ENCODE assay signal across 18 cellular contexts in the genomic region with DNA sequence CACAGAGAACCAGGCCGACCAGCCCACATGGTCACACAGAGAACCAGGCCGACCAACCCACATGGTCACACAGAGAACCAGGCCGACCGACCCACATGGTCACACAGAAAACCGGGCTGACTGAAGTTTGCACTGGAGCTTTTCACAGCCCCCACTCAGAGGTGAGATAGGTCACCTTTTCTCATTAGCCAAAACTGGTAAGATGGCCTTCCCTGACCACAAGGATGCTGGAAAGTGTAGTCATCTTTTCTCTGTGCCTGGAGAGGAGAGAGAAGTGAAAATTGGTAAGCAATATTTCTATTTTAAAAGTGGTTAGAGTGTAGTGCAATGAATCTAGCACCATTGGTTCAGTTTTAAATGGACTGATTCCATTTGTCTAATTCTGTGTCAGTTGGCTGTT.
DNase-seq lines count a peak whose midpoint lies in the region; ATAC-seq, FAIRE-seq and TF ChIP-seq lines count a peak whose summit lies in the region.
"Had no signal": no experiment of that assay in that cellular context is flagged by ENCODE, and none has a peak within 500 bp of the region (broad histone marks: within the 10 kb centered on the region; RNA-seq: fewer than 3 reads in every experiment).

No MANE protein-coding gene starts in this region.

- CTCF ChIA-PET in HepG2 (lab: Yijun Ruan, JAX; ENCODE audit: low intra/inter-chr PET ratio, low total read pairs) = no interaction called here
- CTCF ChIA-PET in endothelial cell of umbilical vein (lab: Charles Lee) = no interaction called here

- H3K79me2 ChIP-seq in HepG2 (ENCODE audit: insufficient read depth, low read length) (peaks cover 39% of the 10 kb centered on the region), OCI-LY3 (ENCODE audit: low read length) (peaks cover 85% of the 10 kb centered on the region), endothelial cell of umbilical vein (ENCODE audit: control insufficient read depth, insufficient read depth, low read length) (no peaks in the 10 kb centered on the region)

- H3K27ac ChIP-seq in HepG2 (ENCODE audit: extremely low read length, insufficient read depth, low read length) (no peak overlapping the region), right lobe of liver (no peak overlapping the region), OCI-LY3 (ENCODE audit: low read length) (peak overlapping the region; percentile 10; the same call in 1 of the 2 replicates), endothelial cell of umbilical vein (ENCODE audit: insufficient read depth, low read depth, low read length) (peak overlapping the region; percentile 99), upper lobe of left lung (peak overlapping the region in 3 of 4 donors; percentile 31 to 46 (median 41))
- H3K27ac ChIP-seq: KMS-11, SK-N-MC had no signal

- dilution Hi-C loops in endothelial cell of umbilical vein (cut with MboI; ENCODE audit: extremely low pct_ligation_motif_present, low sequenced_read_pairs) = no loop called here

- peaks cover 4 to 13% of the 10 kb centered on the region in 2 experiments; a peak in 4 of 5 replicates for H3K36me3 ChIP-seq in HepG2 (replicated peaks in 1 of 2; ENCODE audit: control insufficient read depth in 1 of 2, insufficient read depth in 2 of 2, low read length in 2 of 2)
- no peaks in the 10 kb centered on the region for H3K36me3 ChIP-seq in right lobe of liver
- peaks cover 12% of the 10 kb centered on the region for H3K36me3 ChIP-seq in OCI-LY3 (replicated peaks; ENCODE audit: low read depth, low read length)
- no peaks in the 10 kb centered on the region for H3K36me3 ChIP-seq in endothelial cell of umbilical vein (ENCODE audit: control insufficient read depth in 2 of 2, extremely low read depth in 1 of 2, insufficient read depth in 2 of 2, low read length in 2 of 2)
- no peaks in the 10 kb centered on the region for H3K36me3 ChIP-seq in upper lobe of left lung

- DNase-seq in HepG2 (ENCODE audit: low spot score) (no peak), right lobe of liver (no peak), endothelial cell of umbilical vein (ENCODE audit: low read depth, low spot score) (no peak), upper lobe of left lung (no peak), GM03348 (ENCODE audit: low spot score) (no peak), H54 (ENCODE audit: insufficient read length, low spot score) (no peak)
- DNase-seq: C1 segment of cervical spinal cord, DMS79 treated with DMSO at 0.1 percent for 48 hours, NCI-H1417 treated with DMSO at 0.1 percent for 48 hours, NCI-H187 treated with DMSO at 0.1 percent for 48 hours, NCI-H226, NCI-H524, NCI-H82, PC-9 had no signal

- TF ChIP-seq POLR2A in HepG2 (IDR thresholded peaks at IDR 0.05; ENCODE audit: insufficient read depth in 1 of 2, low read depth in 2 of 2, low read length in 2 of 2) (no peak), right lobe of liver (IDR thresholded peaks at IDR 0.05) (no peak), endothelial cell of umbilical vein (IDR thresholded peaks at IDR 0.05; ENCODE audit: low read depth, low read length) (no peak), upper lobe of left lung (IDR thresholded peaks at IDR 0.05) (no peak), H54 (IDR thresholded peaks at IDR 0.05; ENCODE audit: low read depth, low read length) (no peak)

- TF ChIP-seq EP300 in HepG2 (IDR thresholded peaks at IDR 0.05; ENCODE audit: low read depth in 2 of 2, low read length in 2 of 2) (no peak), HepG2 (CRISPR knock-in tag; IDR thresholded peaks at IDR 0.05; ENCODE audit: borderline replicate concordance) (no peak), upper lobe of left lung (IDR thresholded peaks at IDR 0.05) (no peak)

- ATAC-seq in HepG2 (no peak), right lobe of liver (no peak), upper lobe of left lung (ENCODE audit: low FRiP score in 2 of 2) (no peak), HG02588 (IDR thresholded peaks at IDR 0.05; ENCODE audit: unreplicated experiment) (no peak)

- H3K9ac ChIP-seq in HepG2 (ENCODE audit: insufficient read depth, low read depth, low read length) (no peak overlapping the region), OCI-LY3 (ENCODE audit: low read length) (no peak overlapping the region), endothelial cell of umbilical vein (replicated peaks; ENCODE audit: extremely low read depth, insufficient read depth, low read length) (peak overlapping the region; percentile 75)
- H3K9ac ChIP-seq: KMS-11 had no signal

- H3K9me3 ChIP-seq in HepG2 (ENCODE audit: low read length) = no peaks in the 10 kb centered on the region
- peaks cover 0 to 2% (median 0%) of the 10 kb centered on the region in 4 donors for H3K9me3 ChIP-seq in right lobe of liver
- H3K9me3 ChIP-seq in OCI-LY3 (ENCODE audit: insufficient read depth, low read length) = no peaks in the 10 kb centered on the region
- no peaks in the 10 kb centered on the region for H3K9me3 ChIP-seq in endothelial cell of umbilical vein (replicated peaks; ENCODE audit: control insufficient read depth, insufficient read depth, low read length)
- no peaks in the 10 kb centered on the region for H3K9me3 ChIP-seq in upper lobe of left lung

- no peaks in the 10 kb centered on the region for H3K27me3 ChIP-seq in HepG2 (ENCODE audit: control insufficient read depth in 1 of 2, insufficient read depth in 2 of 2, low read length in 2 of 2)
- no peaks in the 10 kb centered on the region for H3K27me3 ChIP-seq in right lobe of liver
- no peaks in the 10 kb centered on the region for H3K27me3 ChIP-seq in OCI-LY3 (ENCODE audit: low read depth, low read length)
- no peaks in the 10 kb centered on the region for H3K27me3 ChIP-seq in endothelial cell of umbilical vein (ENCODE audit: control insufficient read depth in 2 of 2, insufficient read depth in 2 of 2, low read length in 2 of 2)
- H3K27me3 ChIP-seq in upper lobe of left lung = no peaks in the 10 kb centered on the region

- H2AFZ ChIP-seq in HepG2 (ENCODE audit: low read length) (no peak overlapping the region), OCI-LY3 (ENCODE audit: low read depth, low read length) (no peak overlapping the region), endothelial cell of umbilical vein (ENCODE audit: low read depth, low read length) (no peak overlapping the region)
- H2AFZ ChIP-seq: PC-9 had no signal

- TF ChIP-seq RAD21 in HepG2 (CRISPR knock-in tag; IDR thresholded peaks at IDR 0.05) = no peak

- intact Hi-C loops in HepG2 (cut with micrococcal nuclease; ENCODE audit: unreplicated experiment) (no loop called here), right lobe of liver (cut with DNase I) (no loop called here), endothelial cell of umbilical vein (cut with micrococcal nuclease) (loop anchor here (2.0 kb wide), 1 partner anchor 104 kb away; no protein-coding TSS in a partner anchor)

- H3K4me1 ChIP-seq in HepG2 (ENCODE audit: insufficient read depth, low read length) (peaks cover 36% of the 10 kb centered on the region), right lobe of liver (peaks cover 0 to 30% (median 7%) of the 10 kb centered on the region in 4 donors), OCI-LY3 (ENCODE audit: low read length) (peaks cover 55% of the 10 kb centered on the region), endothelial cell of umbilical vein (ENCODE audit: control insufficient read depth, extremely low read depth, insufficient read depth, low read length) (peaks cover 44% of the 10 kb centered on the region), upper lobe of left lung (peaks cover 21 to 48% (median 29%) of the 10 kb centered on the region in 4 donors)

- H3K4me2 ChIP-seq in HepG2 (ENCODE audit: low read depth, low read length) (no peak overlapping the region), OCI-LY3 (ENCODE audit: low read length) (peak overlapping the region; percentile 14; the same call in 1 of the 2 replicates), endothelial cell of umbilical vein (ENCODE audit: insufficient read depth, low read length) (no peak overlapping the region)
- H3K4me2 ChIP-seq: KMS-11, PC-9 had no signal

- TF ChIP-seq CTCF in HepG2 (CRISPR knock-in tag; IDR thresholded peaks at IDR 0.05) (no peak), right lobe of liver (IDR thresholded peaks at IDR 0.05) (no peak), OCI-LY3 (IDR thresholded peaks at IDR 0.05; ENCODE audit: low read depth, low read length) (no peak), endothelial cell of umbilical vein (IDR thresholded peaks at IDR 0.05; ENCODE audit: extremely low read depth in 1 of 2, insufficient read depth in 1 of 2, low read depth in 1 of 2, low read length in 2 of 2) (no peak), upper lobe of left lung (IDR thresholded peaks at IDR 0.05) (no peak)

- no peak for FAIRE-seq in HepG2 (lab: Jason Lieb, UNC)
- no peak for FAIRE-seq in endothelial cell of umbilical vein (lab: Jason Lieb, UNC)
- no peak for FAIRE-seq in H54 (lab: Jason Lieb, UNC)

- H4K20me1 ChIP-seq in HepG2 (ENCODE audit: insufficient read depth, low read length) = no peaks in the 10 kb centered on the region
- peaks cover 94% of the 10 kb centered on the region for H4K20me1 ChIP-seq in OCI-LY3 (ENCODE audit: insufficient read depth, low read length)
- H4K20me1 ChIP-seq in endothelial cell of umbilical vein (replicated peaks; ENCODE audit: control insufficient read depth, extremely low read depth, insufficient read depth, low read length) = no peaks in the 10 kb centered on the region

- BruUV-seq in HepG2 (replicated peaks; lab: Mats Ljungman, UMichigan) (no TSS peak), endothelial cell of umbilical vein (replicated peaks; lab: Mats Ljungman, UMichigan) (no TSS peak)

- H3K4me3 ChIP-seq in HepG2 (replicated peaks in 1 of 3; ENCODE audit: insufficient read depth in 1 of 3, low read depth in 2 of 3, low read length in 3 of 3) (no peak overlapping the region), right lobe of liver (no peak overlapping the region), OCI-LY3 (ENCODE audit: low read length) (no peak overlapping the region), endothelial cell of umbilical vein (replicated peaks in 1 of 3; ENCODE audit: insufficient read depth in 1 of 3, low read depth in 1 of 3, low read length in 3 of 3) (no peak overlapping the region), upper lobe of left lung (no peak overlapping the region)
- H3K4me3 ChIP-seq: PC-9, SK-N-MC had no signal

- in situ Hi-C loops in HepG2 (cut with HindIII; ENCODE audit: extremely low pct_ligation_motif_present, low pct_unique_long_range_greater_than_20kb) = no loop called here

- POLR2A ChIA-PET in HepG2 (lab: Yijun Ruan, JAX) (no interaction called here), endothelial cell of umbilical vein (lab: Charles Lee) (no interaction called here)

- no CpG with 5 or more reads among the region's 5 CpGs for WGBS in HepG2 (ENCODE audit: low lambda C conversion rate)
- WGBS in right lobe of liver (ENCODE audit: insufficient coverage, low coverage, low lambda C conversion rate, missing lambda C conversion rate) = no CpG with 5 or more reads among the region's 5 CpGs
- 88 to 100% methylated on average over 4 to 5 of the region's 5 CpGs for WGBS in upper lobe of left lung, 2 donors

- no peaks in the 10 kb centered on the region for H3K9me1 ChIP-seq in endothelial cell of umbilical vein (replicated peaks; ENCODE audit: control insufficient read depth, extremely low read depth, insufficient read depth, low read length)

TF ChIP-seq in HepG2, 621 proteins besides CTCF, POLR2A, EP300 and RAD21 (continues in another document):
- no peak for TF ChIP-seq ZNF333 (CRISPR knock-in tag; IDR thresholded peaks at IDR 0.05; ENCODE audit: borderline replicate concordance)

Comparison
In these comparisons a context has a peak if more than half of its experiments do, and no peak if none do; other contexts are left out.
1. H3K27ac ChIP-seq: peak in OCI-LY3 (single experiment), endothelial cell of umbilical vein (single experiment) and upper lobe of left lung (3 of 4); none in HepG2 (single experiment) and right lobe of liver (0 of 3).